Comparison of ENCODE assay signal across 8 cellular contexts in the genomic region with DNA sequence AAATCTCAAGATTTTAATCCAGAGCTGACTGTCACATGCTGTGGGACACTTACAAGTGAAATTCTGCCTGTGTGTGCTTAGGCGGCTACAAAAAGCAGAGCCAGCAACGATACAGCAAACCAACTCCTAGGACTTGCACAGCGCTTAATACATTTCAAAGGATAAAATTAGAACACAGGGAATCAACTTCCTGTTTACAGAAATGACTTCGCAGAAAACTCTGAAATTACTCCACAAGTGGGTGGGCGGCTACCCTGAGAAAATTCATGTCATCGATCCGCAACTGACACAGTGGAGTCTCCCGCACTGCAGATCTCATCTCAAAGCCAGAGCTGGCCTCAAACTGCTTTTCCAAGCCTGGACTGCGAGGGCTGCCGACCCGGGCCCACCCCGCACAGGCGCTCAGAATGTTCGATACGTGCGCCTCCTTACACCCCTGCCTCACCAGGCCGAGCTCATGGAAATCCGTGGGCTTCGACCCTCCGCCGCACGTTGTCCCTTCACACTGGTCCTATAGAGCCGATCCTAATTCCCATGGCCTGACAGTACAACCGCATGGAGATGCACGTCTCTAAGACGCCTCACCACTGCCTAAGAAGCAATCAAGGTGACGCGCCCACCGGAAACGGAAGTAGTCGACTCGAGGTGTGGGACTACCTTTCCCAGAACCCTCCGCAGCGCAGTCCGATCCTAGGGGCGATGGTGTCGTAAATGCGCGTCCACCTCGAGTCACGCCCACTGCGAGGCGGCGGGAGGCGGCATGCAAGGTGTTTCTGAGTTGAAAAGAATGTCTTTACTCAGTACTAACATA. TPM values are rescaled to one million over a fixed set of nuclear protein-coding genes. Genes with fewer than 3 reads are reported as not detected.
DNase-seq lines count a peak whose midpoint lies in the region; ATAC-seq, FAIRE-seq and TF ChIP-seq lines count a peak whose summit lies in the region.

Gene ZNF229 (minus strand): TSS at position 609 of the 811 bp plus-strand sequence. CDS start 5,625 bp downstream, outside the sequence.

- POLR2A ChIA-PET in CD4-positive, alpha-beta memory T cell (lab: Charles Lee; ENCODE audit: partially characterized antibody) = no interaction called here

- dilution Hi-C loops in mammary epithelial cell (cut with HindIII; ENCODE audit: low sequenced_read_pairs) = no loop called here

- FAIRE-seq in GM12892 (lab: Jason Lieb, UNC) = no peak

- WGBS in mammary epithelial cell (ENCODE audit: low coverage, missing lambda C conversion rate) = 10% methylated on average over 35 of the region's 45 CpGs

- in situ Hi-C loops in mammary epithelial cell (cut with MboI; ENCODE audit: low sequenced_read_pairs in 2 of 2) (no loop called here), gastrocnemius medialis (cut with MboI; ENCODE audit: low sequenced_read_pairs in 4 of 4) (no loop called here)

- CTCF ChIA-PET in CD4-positive, alpha-beta memory T cell (lab: Charles Lee; ENCODE audit: partially characterized antibody) = no interaction called here
- CTCF ChIA-PET in mammary epithelial cell (lab: Charles Lee; ENCODE audit: low non-redundant PET) = no interaction called here

- no peaks in the 10 kb centered on the region for H4K20me1 ChIP-seq in mammary epithelial cell (ENCODE audit: insufficient read depth, low read length)

- no peak within 1 kb of the TSS for H3K27ac ChIP-seq in CD4-positive, alpha-beta memory T cell (ENCODE audit: low read depth, low read length)
- H3K27ac ChIP-seq in mammary epithelial cell (ENCODE audit: insufficient read depth, low read depth, low read length) (peak within 1 kb of the TSS; percentile 47), gastrocnemius medialis (peak within 1 kb of the TSS in 2 of 4 donors; percentile 22 to 46)

- H3K27me3 Mint-ChIP-seq in CD4-positive, alpha-beta memory T cell = peaks cover 1 to 8% of the 10 kb centered on the region in 2 donors

- H3K4me1 ChIP-seq in CD4-positive, alpha-beta memory T cell (ENCODE audit: insufficient read depth, low read length) = no peaks in the 10 kb centered on the region
- peaks cover 7% of the 10 kb centered on the region for H3K4me1 ChIP-seq in mammary epithelial cell (ENCODE audit: insufficient read depth, low read length)
- H3K4me1 ChIP-seq in gastrocnemius medialis = peaks cover 0 to 8% of the 10 kb centered on the region in 2 donors

- peaks cover 7% of the 10 kb centered on the region for H3K79me2 ChIP-seq in mammary epithelial cell (ENCODE audit: insufficient read depth, low read length)

- no peaks in the 10 kb centered on the region for H3K27me3 ChIP-seq in CD4-positive, alpha-beta memory T cell (ENCODE audit: insufficient read depth, low read length)
- H3K27me3 ChIP-seq in mammary epithelial cell (ENCODE audit: insufficient read depth, low read length) (no peaks in the 10 kb centered on the region), gastrocnemius medialis (no peaks in the 10 kb centered on the region)

- ATAC-seq in gastrocnemius medialis (peak; percentile 72 to 89), GM21447 (IDR thresholded peaks at IDR 0.05; ENCODE audit: unreplicated experiment) (no peak)

- H3K4me1 Mint-ChIP-seq in CD4-positive, alpha-beta memory T cell = peaks cover 0 to 12% (median 3%) of the 10 kb centered on the region in 4 donors

- no peaks in the 10 kb centered on the region for H3K36me3 ChIP-seq in CD4-positive, alpha-beta memory T cell (ENCODE audit: insufficient read depth, low read length)
- H3K36me3 ChIP-seq in mammary epithelial cell (ENCODE audit: insufficient read depth, low read length) (peaks cover 8% of the 10 kb centered on the region), gastrocnemius medialis (peaks cover 0 to 37% of the 10 kb centered on the region in 2 donors)

- TF ChIP-seq CTCF in WI38 (IDR thresholded peaks at IDR 0.05; ENCODE audit: low read depth, low read length) (no peak), mammary epithelial cell (conservative IDR thresholded peaks at IDR 0.05 in 1 of 2, IDR thresholded peaks at IDR 0.05 in 1 of 2; ENCODE audit: extremely low read depth in 1 of 2, insufficient read depth in 1 of 2, low read depth in 1 of 2, low read length in 2 of 2) (no peak), gastrocnemius medialis (IDR thresholded peaks at IDR 0.05 in 4 of 5, conservative IDR thresholded peaks at IDR 0.05 in 1 of 5) (no peak)

- H3K4me3 Mint-ChIP-seq in CD4-positive, alpha-beta memory T cell = peak within 1 kb of the TSS; percentile 71 to 92 (median 85)

- H3K4me3 ChIP-seq in CD4-positive, alpha-beta memory T cell (ENCODE audit: low read length in 2 of 2) = peak within 1 kb of the TSS; percentile 36 to 39
- H3K4me3 ChIP-seq in WI38 (ENCODE audit: low read depth, low read length) (peak within 1 kb of the TSS; percentile 86), mammary epithelial cell (replicated peaks in 1 of 3; ENCODE audit: insufficient read depth in 1 of 3, low read depth in 2 of 3, low read length in 3 of 3) (peak within 1 kb of the TSS; percentile 73 to 85 (median 81)), iPS-18c (ENCODE audit: insufficient read depth, low read depth, low read length) (peak within 1 kb of the TSS; percentile 68), gastrocnemius medialis (peak within 1 kb of the TSS; percentile 56 to 74 (median 68))

- DNase-seq in CD4-positive, alpha-beta memory T cell = peak; percentile 17 to 66 (median 49)
- DNase-seq in NCI-H1092 (lab: John Stamatoyannopoulos, UW) (peak; percentile 80), mammary epithelial cell (peak; percentile 93), gastrocnemius medialis (peak; percentile 41 to 68), GM12892 (ENCODE audit: insufficient read length) (no peak)

- TF ChIP-seq POLR2A in gastrocnemius medialis (IDR thresholded peaks at IDR 0.05) (no peak), GM12892 (IDR thresholded peaks at IDR 0.05; ENCODE audit: low read depth, low read length) (no peak)

- peaks cover 0 to 28% of the 10 kb centered on the region in 2 donors for H3K9me3 ChIP-seq in CD4-positive, alpha-beta memory T cell (ENCODE audit: control insufficient read depth in 1 of 2, low read length in 2 of 2)
- H3K9me3 ChIP-seq in mammary epithelial cell (replicated peaks; ENCODE audit: insufficient read depth, low read length) (no peaks in the 10 kb centered on the region), iPS-18c (ENCODE audit: control insufficient read depth, insufficient read depth, low read length) (peaks cover 2% of the 10 kb centered on the region), gastrocnemius medialis (peaks cover 0 to 20% (median 4%) of the 10 kb centered on the region in 3 donors)

- peaks cover 15 to 98% (median 85%) of the 10 kb centered on the region in 8 donors for H3K9me3 Mint-ChIP-seq in CD4-positive, alpha-beta memory T cell

- H2AFZ ChIP-seq in mammary epithelial cell (ENCODE audit: low read depth, low read length) = peak within 1 kb of the TSS; percentile 99

- peaks cover 41 to 50% of the 10 kb centered on the region in 2 donors for H3K36me3 Mint-ChIP-seq in CD4-positive, alpha-beta memory T cell

- intact Hi-C loops in CD4-positive, alpha-beta memory T cell (cut with micrococcal nuclease) = no loop called here
- intact Hi-C loops in mammary epithelial cell (cut with micrococcal nuclease) (no loop called here), gastrocnemius medialis (cut with DNase I; ENCODE audit: low total_unique reads) (no loop called here)

- H3K27ac Mint-ChIP-seq in CD4-positive, alpha-beta memory T cell = peak within 1 kb of the TSS in 1 of 7 donors; percentile 72

- peak within 1 kb of the TSS; percentile 50 for H3K9ac ChIP-seq in mammary epithelial cell (ENCODE audit: insufficient read depth, low read length)

- TSS peak; percentile 34 for BruUV-seq in mammary epithelial cell (replicated peaks; lab: Mats Ljungman, UMichigan)

- peak within 1 kb of the TSS; percentile 96 for H3K4me2 ChIP-seq in mammary epithelial cell (ENCODE audit: insufficient read depth, low read depth, low read length)

RNA-seq across cellular contexts. Expression of gene ZNF229, which starts in this region (rescaled TPM):
- under 1 TPM; 0.58 to 0.69 TPM for total RNA-seq in CD4-positive, alpha-beta memory T cell
- 1 to 10 TPM in 1 of 2 donors, under 1 TPM in 1; 0.16 to 1.6 TPM for polyA plus RNA-seq in CD4-positive, alpha-beta memory T cell
- total RNA-seq in mammary epithelial cell (10 to 100 TPM; 10.3 to 16.8 TPM), gastrocnemius medialis (1 to 10 TPM in 1 of 4 donors, under 1 TPM in 3; 0.66 to 1.6 (median 0.89) TPM)
- polyA plus RNA-seq in mammary epithelial cell = 3.3 TPM
- polyA minus RNA-seq in mammary epithelial cell = 14.9 TPM
- polyA plus RNA-seq in GM12892 (2012; ENCODE audit: missing spikeins) = 0.06 TPM

Comparison
In these comparisons a context has a peak if more than half of its experiments do, and no peak if none do; other contexts are left out.
1. RNA of gene ZNF229 (total RNA-seq): 10.3 to 16.8 TPM in mammary epithelial cell; 0.66 to 1.6 TPM in gastrocnemius medialis and 0.58 to 0.69 TPM in CD4-positive, alpha-beta memory T cell; every median in the first group is over 4 times any median in the second.
2. Peak in every context shown above with its lines, with median percentiles within 50 percentile points of each other: H3K4me3 ChIP-seq.